ENCODE assay signal across 8 cellular contexts in the genomic region with DNA sequence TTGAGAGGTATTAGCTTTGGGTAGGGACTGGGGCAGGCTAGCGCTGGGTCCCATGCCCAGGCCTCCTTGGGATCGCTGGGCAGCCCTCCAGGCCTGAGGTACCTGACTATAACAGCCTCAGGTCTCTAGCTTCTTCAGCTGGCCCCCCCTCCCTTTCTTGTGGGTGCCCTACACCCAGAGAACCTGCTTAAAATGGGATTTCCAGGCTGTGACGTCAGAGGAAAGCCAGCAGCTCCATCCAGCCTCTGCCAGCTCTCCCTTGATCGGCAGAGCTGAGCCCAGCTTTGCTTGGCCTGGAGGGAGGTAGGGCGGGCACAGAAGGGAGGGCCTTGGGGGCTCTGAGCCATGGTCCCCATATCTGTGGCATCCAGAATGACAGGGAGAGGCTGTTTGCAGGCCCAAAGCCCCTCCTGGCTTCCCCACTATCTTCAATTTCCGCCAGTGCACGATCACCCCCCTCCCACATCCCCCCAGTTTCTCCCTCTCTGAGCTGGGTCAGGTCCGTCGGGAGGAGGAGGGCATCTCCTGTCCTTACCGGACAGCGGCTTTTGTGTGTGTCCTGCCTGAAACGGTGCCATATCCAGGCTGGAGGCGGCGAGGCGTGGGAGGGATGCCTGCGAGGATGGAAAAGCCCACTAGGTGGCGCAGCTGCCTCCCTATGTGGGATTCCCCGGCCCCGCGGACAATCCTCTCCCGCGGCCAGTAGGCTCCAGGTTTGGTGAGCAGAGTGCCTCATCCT. TPM values are rescaled to one million over a fixed set of nuclear protein-coding genes. Genes with fewer than 3 reads are reported as not detected.
DNase-seq lines count a peak whose midpoint lies in the region; ATAC-seq and TF ChIP-seq lines count a peak whose summit lies in the region.

No MANE protein-coding gene starts in this region.

- dilution Hi-C loops in mammary epithelial cell (cut with HindIII; ENCODE audit: low sequenced_read_pairs), result no loop called here

- POLR2A ChIA-PET in GM10248 (lab: Yijun Ruan, JAX), result interaction anchor here (1.1 to 1.3 kb wide), 2 partner anchors 16 kb away, joined by 10 to 15 read pairs; a partner anchor contains a TSS

- H3K4me2 ChIP-seq in mammary epithelial cell (ENCODE audit: insufficient read depth, low read depth, low read length), result peak overlapping the region; percentile 50

- no peak overlapping the region for H3K4me3 ChIP-seq in mammary epithelial cell (replicated peaks in 1 of 3; ENCODE audit: insufficient read depth in 1 of 3, low read depth in 2 of 3, low read length in 3 of 3)

- no peaks in the 10 kb centered on the region for H3K36me3 ChIP-seq in mammary epithelial cell (ENCODE audit: insufficient read depth, low read length)

- peaks cover 6% of the 10 kb centered on the region for H3K4me1 ChIP-seq in mammary epithelial cell (ENCODE audit: insufficient read depth, low read length)

- intact Hi-C loops in mammary epithelial cell (cut with micrococcal nuclease), result loop anchor here (1.0 kb wide), 4 partner anchors 12 to 269 kb away; no protein-coding TSS in a partner anchor

- peak overlapping the region; percentile 78 for H2AFZ ChIP-seq in mammary epithelial cell (ENCODE audit: low read depth, low read length)

- no peaks in the 10 kb centered on the region for H3K9me3 ChIP-seq in mammary epithelial cell (replicated peaks; ENCODE audit: insufficient read depth, low read length)

- in situ Hi-C loops in mammary epithelial cell (cut with MboI; ENCODE audit: low sequenced_read_pairs in 2 of 2), result loop anchor here in 1 of 2 donors (10.0 kb wide), 1 partner anchor 55 kb away; no protein-coding TSS in a partner anchor

- TF ChIP-seq CTCF in GM10248 (IDR thresholded peaks at IDR 0.05; ENCODE audit: control extremely low read depth, extremely low read depth, low read depth, missing control alignments), result peak; percentile 83
- peak; percentile 91 to 95 for TF ChIP-seq CTCF in mammary epithelial cell (conservative IDR thresholded peaks at IDR 0.05 in 1 of 2, IDR thresholded peaks at IDR 0.05 in 1 of 2; ENCODE audit: extremely low read depth in 1 of 2, insufficient read depth in 1 of 2, low read depth in 1 of 2, low read length in 2 of 2)

- 17% methylated on average over 14 of the region's 22 CpGs for whole genome bisulfite sequencing in mammary epithelial cell (ENCODE audit: low coverage, missing lambda C conversion rate)

- peak; percentile 81 for ATAC-seq in HG02852 (IDR thresholded peaks at IDR 0.05; ENCODE audit: unreplicated experiment)
- ATAC-seq in HG02840 (IDR thresholded peaks at IDR 0.05; ENCODE audit: low FRiP score, unreplicated experiment), result no peak

- BruUV-seq in mammary epithelial cell (replicated peaks; lab: Mats Ljungman, UMichigan), result no TSS peak

- H3K27ac ChIP-seq in mammary epithelial cell (ENCODE audit: insufficient read depth, low read depth, low read length), result no peak overlapping the region

- CTCF ChIA-PET in GM10248 (lab: Yijun Ruan, JAX) (interaction anchor here (0.8 to 10.8 kb wide), 34 partner anchors 11 to 272 kb away, joined by 3 to 152 read pairs (median 6); a partner anchor contains a TSS), mammary epithelial cell (lab: Charles Lee; ENCODE audit: low non-redundant PET) (interaction anchor here (0.6 to 1.6 kb wide), 3 partner anchors 44 to 269 kb away, joined by 4 to 6 read pairs (median 6); no protein-coding TSS in a partner anchor)

- H3K27me3 ChIP-seq in mammary epithelial cell (ENCODE audit: insufficient read depth, low read length), result no peaks in the 10 kb centered on the region

- no peaks in the 10 kb centered on the region for H3K79me2 ChIP-seq in mammary epithelial cell (ENCODE audit: insufficient read depth, low read length)

- no peaks in the 10 kb centered on the region for H4K20me1 ChIP-seq in mammary epithelial cell (ENCODE audit: insufficient read depth, low read length)

- no peak overlapping the region for H3K9ac ChIP-seq in mammary epithelial cell (ENCODE audit: insufficient read depth, low read length)

- DNase-seq in GM10248 (ENCODE audit: extremely low spot score) (peak; percentile 95), NCI-H2196 treated with DMSO at 0.1 percent for 48 hours (lab: John Stamatoyannopoulos, UW; ENCODE audit: unreplicated experiment) (peak; percentile 76), mammary epithelial cell (peak; percentile 76), islet precursor cell (peak; percentile 94)
- peak; percentile 45 to 73 (median 59) for DNase-seq in activated CD4-positive, CD25-positive, alpha-beta regulatory T cell (lab: John Stamatoyannopoulos, UW)
- peak; percentile 91 for DNase-seq in stimulated activated CD4-positive, alpha-beta T cell treated with anti-CD3 and anti-CD28 coated beads, Interleukin-15, amount 100 ng/mL, for 24 hours

RNA-seq across cellular contexts. Expression of a gene that starts 10.8 kb away (rescaled TPM):
- 10 to 100 TPM; 14.5 to 26.5 TPM for total RNA-seq in mammary epithelial cell
- polyA plus RNA-seq in mammary epithelial cell, result 3.6 TPM
- polyA minus RNA-seq in mammary epithelial cell, result 70.6 TPM

RNA-seq across cellular contexts. Expression of a gene that starts 15.6 kb away (rescaled TPM):
- 100 to 1,000 TPM in 1 of 2 donors, 10 to 100 TPM in 1; 12.7 to 159 TPM for total RNA-seq in mammary epithelial cell
- polyA plus RNA-seq in mammary epithelial cell, result 10.6 TPM
- polyA minus RNA-seq in mammary epithelial cell, result 63.3 TPM
